Comparison of ENCODE assay signal across 9 cellular contexts in the genomic region with DNA sequence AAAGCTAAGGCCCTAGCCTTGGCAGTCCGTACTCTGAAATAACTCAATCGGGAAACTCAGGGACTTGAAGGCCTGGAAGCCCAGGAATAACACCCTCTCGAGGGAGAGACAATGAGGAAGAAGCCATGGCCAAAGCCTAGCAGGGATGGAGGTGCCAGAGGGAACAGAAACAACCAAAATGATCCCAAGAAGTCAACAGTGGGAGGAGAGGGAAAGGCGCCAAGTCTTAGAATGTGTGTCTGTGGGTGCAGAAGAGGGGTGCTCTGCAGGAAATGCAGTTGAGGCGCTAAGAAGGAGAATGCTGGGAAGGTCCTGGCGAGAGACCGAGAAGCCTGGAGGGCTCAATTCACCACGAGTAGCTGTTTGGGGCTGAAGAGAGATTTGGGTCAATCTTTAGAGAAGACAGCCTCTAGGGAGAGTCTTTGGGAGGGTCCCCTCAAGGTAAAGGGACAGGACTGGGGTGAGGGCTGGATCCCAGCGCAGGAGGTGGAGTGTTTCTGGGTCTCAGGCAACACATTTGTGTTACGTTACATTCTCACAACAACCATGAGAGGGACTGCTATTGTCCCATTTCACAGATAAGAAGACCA. TPM values are rescaled to one million over a fixed set of nuclear protein-coding genes. Genes with fewer than 3 reads are reported as not detected.
DNase-seq lines count a peak whose midpoint lies in the region; ATAC-seq and TF ChIP-seq lines count a peak whose summit lies in the region.
"Had no signal": no experiment of that assay in that cellular context is flagged by ENCODE, and none has a peak within 500 bp of the region (broad histone marks: within the 10 kb centered on the region; RNA-seq: fewer than 3 reads in every experiment).

No MANE protein-coding gene starts in this region.

- no peak for ATAC-seq in stimulated activated naive B cell treated with anti-CD40 and anti-IgM and Interleukin-4, amounts not matched to agents 10 μg/mL and 1 μg/mL and 100 μg/mL, for 72 hours (replicated peaks)

- peak overlapping the region; percentile 72 for H3K4me3 Mint-ChIP-seq in activated T-cell treated with anti-CD3 and anti-CD28 coated beads, Interleukin-2, amount 50 U/mL, for 24 hours
- peak overlapping the region; percentile 86 for H3K4me3 Mint-ChIP-seq in glutamatergic neuron (ENCODE audit: unreplicated experiment)
- H3K4me3 Mint-ChIP-seq in stimulated activated naive B cell treated with anti-CD40 and anti-IgM and Interleukin-4, amounts not matched to agents 10 μg/mL and 1 μg/mL and 100 μg/mL, for 72 hours: peak overlapping the region; percentile 83 to 87

- peaks cover 9% of the 10 kb centered on the region for H3K4me1 Mint-ChIP-seq in activated T-cell treated with anti-CD3 and anti-CD28 coated beads, Interleukin-2, amount 50 U/mL, for 24 hours (ENCODE audit: low read depth)
- H3K4me1 Mint-ChIP-seq in glutamatergic neuron (ENCODE audit: low read depth, unreplicated experiment): peaks cover 44% of the 10 kb centered on the region
- peaks cover 12 to 18% of the 10 kb centered on the region in 2 donors for H3K4me1 Mint-ChIP-seq in stimulated activated naive B cell treated with anti-CD40 and anti-IgM and Interleukin-4, amounts not matched to agents 10 μg/mL and 1 μg/mL and 100 μg/mL, for 72 hours

- H3K4me3 ChIP-seq in WERI-Rb-1 (ENCODE audit: low read depth, low read length): no peak overlapping the region
- H3K4me3 ChIP-seq: mucosa of descending colon had no signal

- no peaks in the 10 kb centered on the region for H3K9me3 ChIP-seq in WERI-Rb-1 (ENCODE audit: severe bottlenecking)
- H3K9me3 ChIP-seq: mucosa of descending colon had no signal

- H3K27me3 ChIP-seq in WERI-Rb-1 (ENCODE audit: insufficient read depth, low read depth, severe bottlenecking): no peaks in the 10 kb centered on the region

- H3K27me3 Mint-ChIP-seq in activated T-cell treated with anti-CD3 and anti-CD28 coated beads, Interleukin-2, amount 50 U/mL, for 24 hours: no peaks in the 10 kb centered on the region
- peaks cover 22% of the 10 kb centered on the region for H3K27me3 Mint-ChIP-seq in glutamatergic neuron (ENCODE audit: unreplicated experiment)
- peaks cover 0 to 4% of the 10 kb centered on the region in 2 donors for H3K27me3 Mint-ChIP-seq in stimulated activated naive B cell treated with anti-CD40 and anti-IgM and Interleukin-4, amounts not matched to agents 10 μg/mL and 1 μg/mL and 100 μg/mL, for 72 hours

- peaks cover 28% of the 10 kb centered on the region for H3K36me3 Mint-ChIP-seq in activated T-cell treated with anti-CD3 and anti-CD28 coated beads, Interleukin-2, amount 50 U/mL, for 24 hours (ENCODE audit: low read depth)
- H3K36me3 Mint-ChIP-seq in glutamatergic neuron (ENCODE audit: unreplicated experiment): no peaks in the 10 kb centered on the region
- peaks cover 33 to 34% of the 10 kb centered on the region in 2 donors for H3K36me3 Mint-ChIP-seq in stimulated activated naive B cell treated with anti-CD40 and anti-IgM and Interleukin-4, amounts not matched to agents 10 μg/mL and 1 μg/mL and 100 μg/mL, for 72 hours

- H3K9me3 Mint-ChIP-seq in activated T-cell treated with anti-CD3 and anti-CD28 coated beads, Interleukin-2, amount 50 U/mL, for 24 hours: no peaks in the 10 kb centered on the region
- peaks cover 29% of the 10 kb centered on the region for H3K9me3 Mint-ChIP-seq in glutamatergic neuron (ENCODE audit: unreplicated experiment)
- no peaks in the 10 kb centered on the region for H3K9me3 Mint-ChIP-seq in stimulated activated naive B cell treated with anti-CD40 and anti-IgM and Interleukin-4, amounts not matched to agents 10 μg/mL and 1 μg/mL and 100 μg/mL, for 72 hours

- peaks cover 9% of the 10 kb centered on the region for H3K36me3 ChIP-seq in WERI-Rb-1

- TF ChIP-seq CTCF in WERI-Rb-1 (IDR thresholded peaks at IDR 0.05; ENCODE audit: low read depth, low read length): no peak
- TF ChIP-seq CTCF in glutamatergic neuron (IDR thresholded peaks at IDR 0.05; ENCODE audit: partially characterized antibody, unreplicated experiment): no peak

- H3K27ac ChIP-seq in WERI-Rb-1: peak overlapping the region; percentile 64; the same call in 1 of the 2 replicates

- H3K27ac Mint-ChIP-seq in activated T-cell treated with anti-CD3 and anti-CD28 coated beads, Interleukin-2, amount 50 U/mL, for 24 hours: no peak overlapping the region
- peak overlapping the region; percentile 91 for H3K27ac Mint-ChIP-seq in glutamatergic neuron (ENCODE audit: unreplicated experiment)
- H3K27ac Mint-ChIP-seq in stimulated activated naive B cell treated with anti-CD40 and anti-IgM and Interleukin-4, amounts not matched to agents 10 μg/mL and 1 μg/mL and 100 μg/mL, for 72 hours: no peak overlapping the region

- no peak for DNase-seq in activated T-cell treated with anti-CD3 and anti-CD28 coated beads, Interleukin-2, amount 50 U/mL, for 24 hours
- DNase-seq in activated T-cell treated with anti-CD3 and anti-CD28 coated beads for 4 hours (no peak), WERI-Rb-1 (no peak), glutamatergic neuron (no peak), NCI-H69 (lab: John Stamatoyannopoulos, UW) (no peak), DMS114 treated with DMSO at 0.1 percent for 48 hours (lab: John Stamatoyannopoulos, UW; ENCODE audit: unreplicated experiment) (no peak)
- DNase-seq in stimulated activated naive B cell treated with anti-CD40 and anti-IgM and Interleukin-4, amounts not matched to agents 10 μg/mL and 1 μg/mL and 100 μg/mL, for 72 hours: no peak
- no peak for DNase-seq in stimulated activated CD4-positive, alpha-beta T cell treated with anti-CD3 and anti-CD28 coated beads, Interleukin-15, amount 100 ng/mL, for 24 hours

RNA-seq across cellular contexts. Expression of a gene that starts 0.8 kb away (rescaled TPM):
- 299 TPM for total RNA-seq in glutamatergic neuron (ENCODE audit: unreplicated experiment)

RNA-seq across cellular contexts. Expression of a gene that starts 22.4 kb away (rescaled TPM):
- 0.78 TPM for total RNA-seq in glutamatergic neuron (ENCODE audit: unreplicated experiment)

RNA-seq across cellular contexts. Expression of a gene that starts 33.0 kb away (rescaled TPM):
- 51.8 TPM for total RNA-seq in glutamatergic neuron (ENCODE audit: unreplicated experiment)

RNA-seq across cellular contexts. Expression of a gene that starts 37.4 kb away (rescaled TPM):
- total RNA-seq in glutamatergic neuron (ENCODE audit: unreplicated experiment): 44.0 TPM

RNA-seq across cellular contexts. Expression of a gene that starts 37.8 kb away (rescaled TPM):
- total RNA-seq in glutamatergic neuron (ENCODE audit: unreplicated experiment): 3.0 TPM
